In genomic region chr2:8882094-8882493, GRCh38 we compare ENCODE assay signal across 1 cellular context.
TF ChIP-seq lines count a peak whose summit lies in the region.

No MANE protein-coding gene starts in this region.

TF ChIP-seq in SK-N-SH treated with all-trans-retinoic acid at 6 μM for 48 hours, 23 proteins besides CTCF, POLR2A, EP300 and RAD21 (continued from another document):
- TF ChIP-seq POU6F1 (CRISPR knock-in tag; IDR thresholded peaks at IDR 0.05; ENCODE audit: borderline replicate concordance, low read depth): no peak
- no peak for TF ChIP-seq ZNF565 (CRISPR knock-in tag; conservative IDR thresholded peaks at IDR 0.05; ENCODE audit: low read depth)
- no peak for TF ChIP-seq CSDC2 (CRISPR knock-in tag; IDR thresholded peaks at IDR 0.05)
